In the genomic region with DNA sequence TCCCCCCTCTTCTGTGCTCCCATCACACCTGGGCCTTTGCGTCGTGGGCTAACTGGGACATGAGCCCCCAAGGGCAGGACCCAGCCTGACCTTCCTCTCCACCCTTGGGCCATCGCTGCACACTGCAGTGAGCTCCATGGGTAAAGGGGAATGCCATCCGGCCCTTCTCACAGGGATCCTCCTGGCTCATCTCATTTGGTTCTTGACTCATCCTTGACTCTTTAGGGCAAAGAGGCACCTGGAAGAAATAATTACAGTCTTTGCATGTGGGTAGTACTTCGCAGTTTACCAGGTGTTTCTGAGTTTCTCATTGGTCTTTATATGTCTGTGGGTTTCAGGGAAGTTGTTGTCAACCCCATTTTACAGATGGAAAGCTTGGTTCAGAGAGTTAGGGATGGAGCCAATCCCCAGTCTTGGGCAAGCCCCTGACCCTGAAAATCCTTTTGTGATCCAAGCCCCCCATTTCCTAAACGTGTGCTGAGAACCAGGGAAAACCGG, we compare ENCODE assay signal across 1 cellular context.
TF ChIP-seq lines count a peak whose summit lies in the region.

No MANE protein-coding gene starts in this region.

TF ChIP-seq in IMR-90, 13 proteins besides CTCF, POLR2A, EP300 and RAD21 (continued from another document):
- TF ChIP-seq, protein P1, sequence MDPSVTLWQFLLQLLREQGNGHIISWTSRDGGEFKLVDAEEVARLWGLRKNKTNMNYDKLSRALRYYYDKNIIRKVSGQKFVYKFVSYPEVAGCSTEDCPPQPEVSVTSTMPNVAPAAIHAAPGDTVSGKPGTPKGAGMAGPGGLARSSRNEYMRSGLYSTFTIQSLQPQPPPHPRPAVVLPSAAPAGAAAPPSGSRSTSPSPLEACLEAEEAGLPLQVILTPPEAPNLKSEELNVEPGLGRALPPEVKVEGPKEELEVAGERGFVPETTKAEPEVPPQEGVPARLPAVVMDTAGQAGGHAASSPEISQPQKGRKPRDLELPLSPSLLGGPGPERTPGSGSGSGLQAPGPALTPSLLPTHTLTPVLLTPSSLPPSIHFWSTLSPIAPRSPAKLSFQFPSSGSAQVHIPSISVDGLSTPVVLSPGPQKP (IDR thresholded peaks at IDR 0.05; ENCODE audit: borderline replicate concordance, low read depth, low read length) = no peak
- no peak for TF ChIP-seq MXI1 (IDR thresholded peaks at IDR 0.05; ENCODE audit: borderline replicate concordance, low read depth, low read length)
